ENCODE assay signal across 8 cellular contexts in genomic region chr19:2950286-2951124, GRCh38. TPM values are rescaled to one million over a fixed set of nuclear protein-coding genes. Genes with fewer than 3 reads are reported as not detected.
A peak's percentile ranks its signal among the peaks of the same experiment; 100 is the strongest.
DNase-seq lines count a peak whose midpoint lies in the region; ATAC-seq and TF ChIP-seq lines count a peak whose summit lies in the region.

No MANE protein-coding gene starts in this region.

- peaks cover 4 to 6% of the 10 kb centered on the region in 2 donors for H3K4me1 ChIP-seq in lung (ENCODE audit: control insufficient read depth in 2 of 2, insufficient read depth in 2 of 2, low read length in 2 of 2)

- 0% methylated on average over 53 of the region's 53 CpGs for WGBS in lung, 2 donors

- no peaks in the 10 kb centered on the region for H3K27me3 ChIP-seq in lung (ENCODE audit: control insufficient read depth, insufficient read depth)

- no peaks in the 10 kb centered on the region for H3K9me3 ChIP-seq in lung (ENCODE audit: control insufficient read depth in 2 of 2, insufficient read depth in 1 of 2, low read length in 1 of 2)

- ATAC-seq in lung (ENCODE audit: insufficient read depth, low FRiP score) = peak; percentile 93

- peak overlapping the region; percentile 90 for H3K4me3 ChIP-seq in lung

- no peak for TF ChIP-seq CTCF in GM20000 (IDR thresholded peaks at IDR 0.05; ENCODE audit: extremely low read depth, missing control alignments)
- TF ChIP-seq CTCF in lung (IDR thresholded peaks at IDR 0.05; ENCODE audit: control extremely low read depth, extremely low read depth) = no peak

- H3K27ac ChIP-seq in lung (ENCODE audit: low read depth in 1 of 2, low read length in 1 of 2) = peak overlapping the region; percentile 91 to 96

- no peaks in the 10 kb centered on the region for H3K36me3 ChIP-seq in lung (ENCODE audit: control insufficient read depth in 2 of 2, insufficient read depth in 2 of 2, low read length in 2 of 2)

- DNase-seq in COLO668 (lab: John Stamatoyannopoulos, UW; ENCODE audit: unreplicated experiment) (peak; percentile 96), GM20000 (ENCODE audit: low spot score) (peak; percentile 96), HS-5 (ENCODE audit: low read depth) (peak; percentile 100), NK-92 (lab: John Stamatoyannopoulos, UW; ENCODE audit: unreplicated experiment) (peak; percentile 96), lung (ENCODE audit: low spot score) (peak; percentile 100)
- peak; percentile 100 for DNase-seq in activated CD8-positive, alpha-beta memory T cell treated with anti-CD3 and anti-CD28 coated beads for 4 hours (ENCODE audit: low read depth in 2 of 2)
- peak; percentile 100 for DNase-seq in effector CD8-positive, alpha-beta T cell (lab: John Stamatoyannopoulos, UW)
- DNase-seq in stimulated activated CD4-positive, alpha-beta T cell treated with anti-CD3 and anti-CD28 coated beads, TNF-alpha, amount 100 ng/mL, for 24 hours (ENCODE audit: low read depth in 3 of 3) = peak; percentile 100

RNA-seq across cellular contexts. Expression of gene ZNF77, which starts 5.7 kb away (rescaled TPM):
- total RNA-seq in lung = 1 to 10 TPM; 3.3 to 6.7 TPM
- 1 to 10 TPM; 3.0 to 3.2 TPM for polyA plus RNA-seq in lung

RNA-seq across cellular contexts. Expression of gene TLE6, which starts 26.9 kb away (rescaled TPM):
- 1 to 10 TPM; 6.3 to 8.8 TPM for total RNA-seq in lung
- 1 to 10 TPM; 6.1 to 8.0 TPM for polyA plus RNA-seq in lung

RNA-seq across cellular contexts. Expression of gene ZNF57, which starts 49.8 kb away (rescaled TPM):
- total RNA-seq in lung = 1 to 10 TPM; 4.3 to 4.6 TPM
- 1 to 10 TPM; 4.0 to 5.5 TPM for polyA plus RNA-seq in lung

Comparison
In these comparisons a context has a peak if more than half of its experiments do, and no peak if none do; other contexts are left out.
1. Peak in every context shown above with its lines: DNase-seq, ATAC-seq, H3K4me3 ChIP-seq and H3K27ac ChIP-seq.